ENCODE assay signal across 8 cellular contexts in genomic region chr14:88667555-88668273, GRCh38.
DNase-seq lines count a peak whose midpoint lies in the region; ATAC-seq lines count a peak whose summit lies in the region.

No MANE protein-coding gene starts in this region.

- H3K27ac Mint-ChIP-seq in immature natural killer cell, result no peak overlapping the region

- ATAC-seq in GM18858 (IDR thresholded peaks at IDR 0.05; ENCODE audit: unreplicated experiment), result peak; percentile 71
- ATAC-seq in HG03025 (IDR thresholded peaks at IDR 0.05; ENCODE audit: low FRiP score, unreplicated experiment), result peak; percentile 71

- H3K36me3 Mint-ChIP-seq in immature natural killer cell, result peaks cover 0 to 7% (median 0%) of the 10 kb centered on the region in 3 donors

- peaks cover 0 to 4% (median 2%) of the 10 kb centered on the region in 3 donors for H3K27me3 Mint-ChIP-seq in immature natural killer cell (ENCODE audit: low read depth in 3 of 3)

- H3K4me1 Mint-ChIP-seq in immature natural killer cell, result no peaks in the 10 kb centered on the region

- DNase-seq in AG08396 (ENCODE audit: low spot score) (peak; percentile 77), NCI-H187 (lab: John Stamatoyannopoulos, UW) (peak; percentile 5 to 50), T-helper 9 cell (peak; percentile 3), brain pericyte (ENCODE audit: low read depth, low spot score) (peak; percentile 10), immature natural killer cell (peak; percentile 32 to 46 (median 35))
- peak; percentile 2 to 13 (median 4) for DNase-seq in stimulated activated CD4-positive, alpha-beta T cell treated with anti-CD3 and anti-CD28 coated beads, Interleukin-1b, Interleukin-23, amount 100 ng/mL, for 24 hours (ENCODE audit: low read depth in 4 of 4, low spot score in 1 of 4)

- no peak overlapping the region for H3K4me3 Mint-ChIP-seq in immature natural killer cell

- peaks cover 0 to 3% (median under 1%) of the 10 kb centered on the region in 6 donors for H3K9me3 Mint-ChIP-seq in immature natural killer cell

Comparison
In these comparisons a context has a peak if more than half of its experiments do, and no peak if none do; other contexts are left out.
1. Peak in every context shown above with its lines: DNase-seq and ATAC-seq.
2. DNase-seq: peak in every context shown above with its lines; median percentile 77 in AG08396; 35 in immature natural killer cell; 28 in NCI-H187; 10 in brain pericyte; 4 in stimulated activated CD4-positive, alpha-beta T cell treated with anti-CD3 and anti-CD28 coated beads, Interleukin-1b, Interleukin-23, amount 100 ng/mL, for 24 hours; 3 in T-helper 9 cell.